22 cellular contexts compared by ENCODE assay signal in the genomic region with DNA sequence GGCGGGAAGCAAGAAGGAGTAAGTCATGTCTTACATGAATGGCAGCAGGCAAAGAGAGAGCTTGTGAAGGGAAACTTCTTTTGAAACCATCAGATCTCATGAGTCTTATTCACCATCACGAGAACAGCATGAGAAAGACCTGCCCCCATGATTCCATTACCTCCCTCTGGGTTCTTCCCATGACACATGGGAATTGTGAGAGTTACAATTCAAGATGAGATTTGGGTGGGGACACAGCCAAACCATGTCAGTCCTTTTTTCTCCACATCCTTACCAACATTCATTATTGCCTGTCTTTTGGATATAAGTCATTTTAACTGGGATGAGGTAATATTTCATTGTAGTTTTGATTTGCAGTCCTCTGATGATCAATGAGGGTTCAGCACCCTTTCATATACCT.
A peak's percentile ranks its signal among the peaks of the same experiment; 100 is the strongest.
DNase-seq lines count a peak whose midpoint lies in the region; FAIRE-seq and TF ChIP-seq lines count a peak whose summit lies in the region.
"Had no signal": no experiment of that assay in that cellular context is flagged by ENCODE, and none has a peak within 500 bp of the region (broad histone marks: within the 10 kb centered on the region; RNA-seq: fewer than 3 reads in every experiment).

No MANE protein-coding gene starts in this region.

- BruUV-seq in PC-9 (replicated peaks; lab: Mats Ljungman, UMichigan): no TSS peak

- FAIRE-seq in bronchial epithelial cell (lab: Jason Lieb, UNC): no peak
- no peak for FAIRE-seq in kidney (lab: Jason Lieb, UNC)
- FAIRE-seq: D721Med, GM12892, GM18507, HTR-8/SVneo had no signal

- H3K4me2 ChIP-seq in mesenchymal stem cell (ENCODE audit: low read length, poor library complexity, severe bottlenecking): no peak overlapping the region
- H3K4me2 ChIP-seq in PC-9: no peak overlapping the region

- no peaks in the 10 kb centered on the region for H3K79me2 ChIP-seq in PC-9 (ENCODE audit: low read depth)

- H3K14ac ChIP-seq in mesenchymal stem cell (ENCODE audit: low read length in 2 of 2): no peak overlapping the region

- H3K4me1 ChIP-seq in mesenchymal stem cell (ENCODE audit: control insufficient read depth, insufficient read depth, low read depth, low read length) (no peaks in the 10 kb centered on the region), PC-9 (replicated peaks; ENCODE audit: insufficient read depth) (peaks cover 4% of the 10 kb centered on the region; the same call in 1 of the 2 replicates), kidney (ENCODE audit: control insufficient read depth in 1 of 2, insufficient read depth in 1 of 2, low read depth in 1 of 2, low read length in 2 of 2) (no peaks in the 10 kb centered on the region)

- POLR2A ChIA-PET in PC-9 (lab: Charles Lee; ENCODE audit: unreplicated experiment): no interaction called here

- intact Hi-C loops in PC-9 (cut with micrococcal nuclease; ENCODE audit: unreplicated experiment) (no loop called here), kidney (cut with DNase I) (no loop called here)

- no peaks in the 10 kb centered on the region for H3K79me1 ChIP-seq in mesenchymal stem cell (replicated peaks; ENCODE audit: low read length, poor library complexity, severe bottlenecking)

- no peak overlapping the region for H3K27ac ChIP-seq in mesenchymal stem cell (ENCODE audit: low read length, poor library complexity, severe bottlenecking)
- no peak overlapping the region for H3K27ac ChIP-seq in PC-9
- no peak overlapping the region for H3K27ac ChIP-seq in kidney (ENCODE audit: low read depth in 2 of 2, low read length in 2 of 2)
- H3K27ac ChIP-seq: HL-60 had no signal

- H3K27me3 ChIP-seq in bronchial epithelial cell (ENCODE audit: control insufficient read depth, insufficient read depth, low read length) (no peaks in the 10 kb centered on the region), mesenchymal stem cell (ENCODE audit: control insufficient read depth in 1 of 2, insufficient read depth in 1 of 2, low read length in 2 of 2) (no peaks in the 10 kb centered on the region), PC-9 (ENCODE audit: insufficient read depth, low read depth) (no peaks in the 10 kb centered on the region)

- H3K36me3 ChIP-seq in bronchial epithelial cell (ENCODE audit: control insufficient read depth, insufficient read depth, low read length) (no peaks in the 10 kb centered on the region), mesenchymal stem cell (ENCODE audit: control insufficient read depth in 1 of 2, insufficient read depth in 2 of 2, low read depth in 1 of 2, low read length in 2 of 2) (no peaks in the 10 kb centered on the region), PC-9 (ENCODE audit: low read depth) (no peaks in the 10 kb centered on the region), kidney (ENCODE audit: control insufficient read depth in 1 of 2, insufficient read depth in 2 of 2, low read length in 2 of 2) (no peaks in the 10 kb centered on the region)

- H4K20me1 ChIP-seq in PC-9 (ENCODE audit: insufficient read depth): no peaks in the 10 kb centered on the region

- no peak overlapping the region for H2BK12ac ChIP-seq in mesenchymal stem cell (ENCODE audit: low read length in 2 of 2)

- peaks cover 8% of the 10 kb centered on the region for H3K9me3 ChIP-seq in mesenchymal stem cell (ENCODE audit: control insufficient read depth, low read length)
- no peaks in the 10 kb centered on the region; the same call in 1 of the 2 replicates for H3K9me3 ChIP-seq in PC-9 (ENCODE audit: insufficient read depth, low read depth)
- no peaks in the 10 kb centered on the region for H3K9me3 ChIP-seq in kidney (ENCODE audit: control insufficient read depth in 1 of 2, low read length in 2 of 2)

- no peaks in the 10 kb centered on the region; the same call in 1 of the 2 replicates for H3F3A ChIP-seq in PC-9 (ENCODE audit: insufficient read depth, low read depth)

- H3K9me2 ChIP-seq in PC-9 (ENCODE audit: insufficient read depth): no peaks in the 10 kb centered on the region; the same call in 1 of the 2 replicates

- CTCF ChIA-PET in PC-9 (lab: Charles Lee): no interaction called here

- DNase-seq in HCEC 1CT (peak; percentile 9), M059J (ENCODE audit: low read depth) (peak; percentile 25), bronchial epithelial cell (ENCODE audit: low read depth) (peak; percentile 8), mesenchymal stem cell (no peak), PC-9 (no peak), kidney (no peak), SIG-M5 treated with dmso at 0.1 percent for 504 hours (lab: John Stamatoyannopoulos, UW; ENCODE audit: unreplicated experiment) (no peak), NCI-H345 treated with DMSO at 0.1 percent for 48 hours (lab: John Stamatoyannopoulos, UW; ENCODE audit: unreplicated experiment) (no peak)
- DNase-seq: C1 segment of cervical spinal cord; CD8-positive, alpha-beta memory T cell; DMS79; Karpas-422; NCI-H1105; NCI-H2081; NCI-H2171 treated with DMSO at 0.1 percent for 48 hours; NCI-H446 treated with DMSO at 0.1 percent for 48 hours; SHP77 treated with DMSO at 0.1 percent for 48 hours had no signal

- H2AK5ac ChIP-seq in mesenchymal stem cell (ENCODE audit: low read length, severe bottlenecking): no peak overlapping the region

- H4K8ac ChIP-seq in mesenchymal stem cell (ENCODE audit: low read length): no peak overlapping the region

- H2BK5ac ChIP-seq in mesenchymal stem cell (ENCODE audit: low read depth, low read length, poor library complexity, severe bottlenecking): no peak overlapping the region

- no peak overlapping the region for H3K18ac ChIP-seq in mesenchymal stem cell (ENCODE audit: low read depth in 1 of 2, low read length in 2 of 2)

- TF ChIP-seq CTCF in bronchial epithelial cell (IDR thresholded peaks at IDR 0.05; ENCODE audit: insufficient read depth, low read length, severe bottlenecking) (no peak), PC-9 (conservative IDR thresholded peaks at IDR 0.05) (no peak), kidney (IDR thresholded peaks at IDR 0.05; ENCODE audit: borderline replicate concordance, extremely low read depth, insufficient read depth) (no peak)

- H2BK120ac ChIP-seq in mesenchymal stem cell (ENCODE audit: low read depth, low read length): no peak overlapping the region

- peak overlapping the region; percentile 50 for H3K9ac ChIP-seq in mesenchymal stem cell (ENCODE audit: low read length)
- H3K9ac ChIP-seq in kidney (ENCODE audit: low read length in 2 of 2): no peak overlapping the region

- H3K4me3 ChIP-seq in bronchial epithelial cell (ENCODE audit: low read depth, low read length): no peak overlapping the region
- no peak overlapping the region for H3K4me3 ChIP-seq in mesenchymal stem cell (ENCODE audit: insufficient read depth in 1 of 2, low read depth in 1 of 2, low read length in 2 of 2)
- no peak overlapping the region for H3K4me3 ChIP-seq in PC-9
- H3K4me3 ChIP-seq in kidney (ENCODE audit: low read length in 2 of 2): no peak overlapping the region

- H3K4ac ChIP-seq in mesenchymal stem cell (ENCODE audit: low read depth in 1 of 2, low read length in 2 of 2): no peak overlapping the region

- no peak overlapping the region for H2BK15ac ChIP-seq in mesenchymal stem cell (ENCODE audit: low read depth, poor library complexity, severe bottlenecking)

- H2AFZ ChIP-seq in mesenchymal stem cell (ENCODE audit: low read depth, low read length): no peak overlapping the region
- no peak overlapping the region for H2AFZ ChIP-seq in PC-9

- no peak overlapping the region for H3K23ac ChIP-seq in mesenchymal stem cell (ENCODE audit: low read length in 2 of 2)

- H4K91ac ChIP-seq in mesenchymal stem cell (ENCODE audit: low read length): no peak overlapping the region

- 100% methylated on average over 2 of the region's 2 CpGs for WGBS in mesenchymal stem cell

Comparison
In these comparisons a context has a peak if more than half of its experiments do, and no peak if none do; other contexts are left out.
1. DNase-seq: peak in HCEC 1CT (single experiment), M059J (single experiment) and bronchial epithelial cell (single experiment); none in mesenchymal stem cell (single experiment), PC-9 (0 of 2), kidney (single experiment), SIG-M5 treated with dmso at 0.1 percent for 504 hours (single experiment) and NCI-H345 treated with DMSO at 0.1 percent for 48 hours (single experiment).